In the genomic region with DNA sequence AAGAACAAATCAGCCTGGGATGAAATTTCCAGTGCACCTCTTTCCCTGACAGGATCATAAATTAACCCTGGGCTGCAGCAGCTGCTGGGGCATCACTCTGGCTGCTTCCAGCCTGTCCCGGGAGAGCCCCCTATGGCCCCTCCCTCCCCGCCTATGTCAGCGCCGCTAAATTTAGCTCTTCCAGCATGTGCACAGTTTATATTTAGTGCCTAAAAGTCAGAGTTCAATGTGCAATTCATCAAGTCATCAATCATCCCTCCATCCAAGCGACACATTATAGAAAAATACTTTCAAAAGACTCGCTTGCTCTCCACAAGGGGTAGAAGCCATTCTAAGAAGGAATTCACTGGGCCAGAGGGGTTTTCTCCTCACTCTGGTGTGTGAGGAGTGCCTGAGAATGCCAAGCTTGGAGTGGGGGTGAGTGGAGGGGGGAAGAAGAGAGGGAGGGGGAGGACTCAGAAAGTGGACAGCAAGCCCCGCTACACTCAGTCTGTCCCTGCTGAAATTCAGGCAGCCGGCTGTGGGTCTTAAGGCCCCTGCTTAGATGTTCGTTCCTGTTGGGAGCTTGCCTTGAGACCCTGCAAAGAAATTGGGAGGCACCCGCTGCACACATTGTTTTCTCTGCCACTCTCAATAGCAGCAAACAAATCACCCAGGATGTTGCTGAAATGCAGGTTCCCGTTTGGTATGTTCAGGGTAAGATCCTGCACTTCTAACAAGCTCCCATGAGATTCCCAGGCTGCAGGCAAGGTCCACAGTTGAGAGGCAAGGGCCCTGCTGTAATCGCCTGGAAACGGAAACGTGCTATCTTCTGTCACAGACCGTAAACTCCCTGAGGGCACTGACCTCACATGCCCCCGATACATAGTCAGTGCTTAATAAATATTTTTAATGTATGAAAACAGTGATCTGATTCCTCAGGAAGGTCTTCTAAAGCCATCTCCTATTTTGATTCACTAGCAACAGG, we compare ENCODE assay signal across 13 cellular contexts. TPM values are rescaled to one million over a fixed set of nuclear protein-coding genes. Genes with fewer than 3 reads are reported as not detected.
A peak's percentile ranks its signal among the peaks of the same experiment; 100 is the strongest.
DNase-seq lines count a peak whose midpoint lies in the region; ATAC-seq lines count a peak whose summit lies in the region.
"Had no signal": no experiment of that assay in that cellular context is flagged by ENCODE, and none has a peak within 500 bp of the region (broad histone marks: within the 10 kb centered on the region; RNA-seq: fewer than 3 reads in every experiment).

No MANE protein-coding gene starts in this region.

- no peak overlapping the region for H3K4me2 ChIP-seq in trophoblast cell (ENCODE audit: low read length)

- H3K23ac ChIP-seq in trophoblast cell (ENCODE audit: low read length), result no peak overlapping the region

- peaks cover 5 to 15% of the 10 kb centered on the region in 2 experiments for H3K4me1 ChIP-seq in trophoblast cell (ENCODE audit: control insufficient read depth in 1 of 2, insufficient read depth in 2 of 2, low read length in 2 of 2)

- H2BK120ac ChIP-seq in trophoblast cell (ENCODE audit: insufficient read depth, low read length, poor library complexity), result no peak overlapping the region

- peak overlapping the region; percentile 18 for H2AK5ac ChIP-seq in trophoblast cell (ENCODE audit: low read length)

- no peak overlapping the region for H3K4me3 ChIP-seq in trophoblast cell (ENCODE audit: low read depth, low read length)
- H3K4me3 ChIP-seq: SK-N-MC had no signal

- H3K79me1 ChIP-seq in trophoblast cell (ENCODE audit: low read length), result peaks cover 14% of the 10 kb centered on the region

- peak overlapping the region; percentile 17 for H2AFZ ChIP-seq in trophoblast cell (ENCODE audit: insufficient read depth, low read length, poor library complexity)

- DNase-seq in G401 (ENCODE audit: low spot score) (peak; percentile 60), SHP77 treated with DMSO at 0.1 percent for 48 hours (lab: John Stamatoyannopoulos, UW) (peak; percentile 82), Right ventricle myocardium superior (peak; percentile 59), trophoblast cell (no peak), mucosa of gallbladder (ENCODE audit: low spot score) (no peak), RPMI8226 (no peak), Kasumi-1 (lab: John Stamatoyannopoulos, UW) (no peak)
- no peak for DNase-seq in activated CD4-positive, CD25-positive, alpha-beta regulatory T cell treated with anti-CD3 and anti-CD28 coated beads, Interleukin-2, amount 50 U/mL, for 72 hours
- DNase-seq: amniotic stem cell, NCI-H2081 had no signal

- H3K79me2 ChIP-seq in trophoblast cell (ENCODE audit: control insufficient read depth, insufficient read depth, low read length, poor library complexity), result no peaks in the 10 kb centered on the region

- ATAC-seq in Right ventricle myocardium superior (ENCODE audit: poor library complexity), result peak; percentile 91

- no peak overlapping the region for H3K4ac ChIP-seq in trophoblast cell (ENCODE audit: low read depth, low read length)

- in situ Hi-C loops in G401 (cut with HindIII; ENCODE audit: low sequenced_read_pairs), result no loop called here

- WGBS in trophoblast cell (ENCODE audit: extremely low coverage, insufficient coverage, insufficient read length), result no CpG with 5 or more reads among the region's 16 CpGs

- no peak overlapping the region for H3K9ac ChIP-seq in trophoblast cell (ENCODE audit: low read length)

- H2BK12ac ChIP-seq in trophoblast cell (ENCODE audit: low read length), result peak overlapping the region; percentile 8

- no peaks in the 10 kb centered on the region for H3K9me3 ChIP-seq in trophoblast cell (ENCODE audit: insufficient read depth, low read depth, low read length)

- intact Hi-C loops in Right ventricle myocardium superior (cut with DNase I), result no loop called here

- no peaks in the 10 kb centered on the region for H3K27me3 ChIP-seq in trophoblast cell (ENCODE audit: insufficient read depth, low read length)

- no peak overlapping the region for H3K18ac ChIP-seq in trophoblast cell (ENCODE audit: low read length)

- no peak overlapping the region for H2BK5ac ChIP-seq in trophoblast cell (ENCODE audit: low read depth, low read length, poor library complexity)

- no peak overlapping the region for H4K12ac ChIP-seq in trophoblast cell (ENCODE audit: low read depth, low read length)

- H4K91ac ChIP-seq in trophoblast cell (ENCODE audit: low read depth, low read length), result peak overlapping the region; percentile 58

- H3K36me3 ChIP-seq in trophoblast cell (ENCODE audit: control insufficient read depth in 1 of 2, insufficient read depth in 2 of 2, low read length in 2 of 2), result no peaks in the 10 kb centered on the region

- peak overlapping the region; percentile 11 for H4K8ac ChIP-seq in trophoblast cell (ENCODE audit: low read depth, low read length)

- peak overlapping the region; percentile 5 for H3K27ac ChIP-seq in trophoblast cell (ENCODE audit: low read depth, low read length)
- H3K27ac ChIP-seq: SK-N-MC had no signal

- H3K14ac ChIP-seq in trophoblast cell (ENCODE audit: low read length), result peak overlapping the region; percentile 55

RNA-seq across cellular contexts. Expression of gene XCL1, which starts 37.6 kb away (rescaled TPM):
- not detected in 2 replicates for total RNA-seq in G401 (2014; rRNA removed; shearing (Covaris generic))
- 0.48 TPM for total RNA-seq in Right ventricle myocardium superior
- 0.04 and 0.11 TPM in 2 replicates for polyA plus RNA-seq in trophoblast cell (2013)
- 1.6 TPM for total RNA-seq in mucosa of gallbladder
- total RNA-seq: renal cortical epithelial cell had no signal
- polyA plus RNA-seq: BJ had no signal

Comparison
In these comparisons a context has a peak if more than half of its experiments do, and no peak if none do; other contexts are left out.
1. DNase-seq: peak in G401 (single experiment), SHP77 treated with DMSO at 0.1 percent for 48 hours (single experiment) and Right ventricle myocardium superior (single experiment); none in trophoblast cell (0 of 2), mucosa of gallbladder (single experiment), RPMI8226 (single experiment), activated CD4-positive, CD25-positive, alpha-beta regulatory T cell treated with anti-CD3 and anti-CD28 coated beads, Interleukin-2, amount 50 U/mL, for 72 hours (single experiment) and Kasumi-1 (0 of 2).